ENCODE assay signal across 11 cellular contexts in genomic region chr5:61790678-61791077, GRCh38.
DNase-seq lines count a peak whose midpoint lies in the region; ATAC-seq, FAIRE-seq and TF ChIP-seq lines count a peak whose summit lies in the region.
"Had no signal": no experiment of that assay in that cellular context is flagged by ENCODE, and none has a peak within 500 bp of the region (broad histone marks: within the 10 kb centered on the region; RNA-seq: fewer than 3 reads in every experiment).

No MANE protein-coding gene starts in this region.

- H3K9me3 ChIP-seq in A549, result no peaks in the 10 kb centered on the region
- H3K9me3 ChIP-seq: thoracic aorta had no signal

- H3K27ac ChIP-seq in A549 (no peak overlapping the region), coronary artery (no peak overlapping the region)
- H3K27ac ChIP-seq: C4-2B, thoracic aorta had no signal

- TF ChIP-seq EP300 in A549 (IDR thresholded peaks at IDR 0.05), result no peak

- ATAC-seq in A549 (0 out of 6 replicates have a peak, but pooled peaks of 1 of the 2 experiments have one; percentile 46), GM18861 (IDR thresholded peaks at IDR 0.05; ENCODE audit: unreplicated experiment) (peak; percentile 69), HG02623 (IDR thresholded peaks at IDR 0.05; ENCODE audit: unreplicated experiment) (peak; percentile 87)

- TF ChIP-seq POLR2A in A549 (IDR thresholded peaks at IDR 0.05; ENCODE audit: low read length), result no peak

- H3K4me2 ChIP-seq in A549, result peak overlapping the region; percentile 9; the same call in 1 of the 3 replicates

- TF ChIP-seq CTCF in A549 (IDR thresholded peaks at IDR 0.05) (no peak), coronary artery (IDR thresholded peaks at IDR 0.05) (no peak)

- POLR2A ChIA-PET in A549 (lab: Yijun Ruan, JAX), result no interaction called here

- no peak for TF ChIP-seq RAD21 in A549 (conservative IDR thresholded peaks at IDR 0.05 in 1 of 2, IDR thresholded peaks at IDR 0.05 in 1 of 2)

- FAIRE-seq in A549 (lab: Jason Lieb, UNC), result no peak

- H3K4me3 ChIP-seq in A549 (no peak overlapping the region), coronary artery (no peak overlapping the region)
- H3K4me3 ChIP-seq: thoracic aorta had no signal

- CTCF ChIA-PET in A549 (lab: Yijun Ruan, JAX), result no interaction called here

- peak in 1 of 2 experiments; percentile 14 for DNase-seq in A549 (ENCODE audit: low read depth in 1 of 2, low spot score in 1 of 2)
- DNase-seq in NCI-H69 (lab: John Stamatoyannopoulos, UW), result peak; percentile 7
- DNase-seq in T1000 (lab: John Stamatoyannopoulos, UW), result no peak
- no peak for DNase-seq in coronary artery (ENCODE audit: low spot score)
- no peak for DNase-seq in NCI-H128 (lab: John Stamatoyannopoulos, UW; ENCODE audit: unreplicated experiment)
- no peak for DNase-seq in stimulated activated CD4-positive, alpha-beta T cell treated with anti-CD3 and anti-CD28 coated beads, Interleukin-12 subunit alpha, Interleukin-12 subunit beta, amount 100 ng/mL, for 4 hours
- DNase-seq: NCI-H1436 treated with DMSO at 0.1 percent for 48 hours had no signal

- no peaks in the 10 kb centered on the region for H3K4me1 ChIP-seq in A549

- WGBS in A549 (ENCODE audit: missing lambda C conversion rate), result 50% methylated on average over 1 of the region's 2 CpGs

TF ChIP-seq in A549, 52 proteins besides CTCF, POLR2A, EP300 and RAD21:
- no peak for TF ChIP-seq HMGXB4 (CRISPR knock-in tag; IDR thresholded peaks at IDR 0.05; ENCODE audit: borderline replicate concordance)
- no peak for TF ChIP-seq MAX (IDR thresholded peaks at IDR 0.05)
- no peak for TF ChIP-seq SREBF2 (IDR thresholded peaks at IDR 0.05)
- no peak for TF ChIP-seq RFX5 (IDR thresholded peaks at IDR 0.05)
- no peak for TF ChIP-seq JUNB (IDR thresholded peaks at IDR 0.05)
- TF ChIP-seq FOSB (CRISPR knock-in tag; IDR thresholded peaks at IDR 0.05), result no peak
- no peak for TF ChIP-seq HOXB5 (CRISPR knock-in tag; IDR thresholded peaks at IDR 0.05)
- no peak for TF ChIP-seq MYC (IDR thresholded peaks at IDR 0.05; ENCODE audit: borderline replicate concordance, low read length)
- TF ChIP-seq ZSCAN20 (CRISPR knock-in tag; IDR thresholded peaks at IDR 0.05), result no peak
